In genomic region chr19:30665449-30665848, GRCh38 we compare ENCODE assay signal across 19 cellular contexts.
"Had no signal": no experiment of that assay in that cellular context is flagged by ENCODE, and none has a peak within 500 bp of the region (broad histone marks: within the 10 kb centered on the region; RNA-seq: fewer than 3 reads in every experiment).

No MANE protein-coding gene starts in this region.

- H3K4me1 Mint-ChIP-seq: activated CD4-positive, alpha-beta memory T cell treated with anti-CD3 and anti-CD28 coated beads, Interleukin-2, amount 10 ng/mL, durations not matched to agents 7 days and 5 days; activated CD4-positive, alpha-beta T cell treated with anti-CD3 and anti-CD28 coated beads for 36 hours; activated T-helper 17 cell treated with anti-CD3 and anti-CD28 coated beads, Interleukin-2, amount 50 U/mL, for 72 hours had no signal

- H3K4me3 Mint-ChIP-seq: activated CD4-positive, alpha-beta memory T cell treated with anti-CD3 and anti-CD28 coated beads, Interleukin-2, amount 10 ng/mL, durations not matched to agents 7 days and 5 days; activated CD4-positive, alpha-beta T cell treated with anti-CD3 and anti-CD28 coated beads for 36 hours; activated naive CD4-positive, alpha-beta T cell treated with anti-CD3 and anti-CD28 coated beads for 36 hours; activated naive CD8-positive, alpha-beta T cell; activated T-helper 17 cell treated with anti-CD3 and anti-CD28 coated beads, Interleukin-2, amount 50 U/mL, for 72 hours; T-helper 17 cell had no signal

- H3K36me3 ChIP-seq: brain microvascular endothelial cell had no signal

- H3K9me3 Mint-ChIP-seq: activated CD4-positive, alpha-beta memory T cell treated with anti-CD3 and anti-CD28 coated beads, Interleukin-2, amount 10 ng/mL, durations not matched to agents 7 days and 5 days; activated naive CD4-positive, alpha-beta T cell treated with anti-CD3 and anti-CD28 coated beads for 36 hours; activated T-helper 17 cell treated with anti-CD3 and anti-CD28 coated beads, Interleukin-2, amount 50 U/mL, for 72 hours had no signal

- H3K27me3 ChIP-seq: brain microvascular endothelial cell had no signal

- H3K27ac Mint-ChIP-seq: activated CD4-positive, alpha-beta memory T cell treated with anti-CD3 and anti-CD28 coated beads, Interleukin-2, amount 10 ng/mL, durations not matched to agents 7 days and 5 days; activated CD4-positive, alpha-beta T cell treated with anti-CD3 and anti-CD28 coated beads for 36 hours; activated naive CD4-positive, alpha-beta T cell treated with anti-CD3 and anti-CD28 coated beads for 36 hours; activated naive CD8-positive, alpha-beta T cell; activated T-helper 17 cell treated with anti-CD3 and anti-CD28 coated beads, Interleukin-2, amount 50 U/mL, for 72 hours; T-helper 17 cell had no signal

- H3K36me3 Mint-ChIP-seq: activated naive CD8-positive, alpha-beta T cell had no signal

- ATAC-seq: activated CD4-positive, alpha-beta T cell treated with anti-CD3 and anti-CD28 coated beads for 36 hours; activated T-helper 17 cell treated with anti-CD3 and anti-CD28 coated beads, Interleukin-2, amount 50 U/mL, for 72 hours; T-helper 17 cell had no signal

- H3K27ac ChIP-seq: brain microvascular endothelial cell had no signal

- FAIRE-seq: astrocyte, TTC549 had no signal

- DNase-seq: activated CD4-positive, alpha-beta memory T cell treated with anti-CD3 and anti-CD28 coated beads, Interleukin-2, amount 10 ng/mL, durations not matched to agents 7 days and 5 days; activated CD4-positive, alpha-beta T cell treated with anti-CD3 and anti-CD28 coated beads for 36 hours; activated CD4-positive, alpha-beta T cell treated with anti-CD3 and anti-CD28 coated beads, Interleukin-2, amount 50 U/mL, for 1 hour; activated gamma-delta T cell; activated naive CD4-positive, alpha-beta T cell treated with anti-CD3 and anti-CD28 coated beads for 36 hours; activated T-cell treated with anti-CD3 and anti-CD28 coated beads for 4 hours; activated T-cell treated with anti-CD3 and anti-CD28 coated beads, Interleukin-2, amount 50 U/mL, for 48 hours; NCI-H1048; NCI-H146; NCI-H187 treated with DMSO at 0.1 percent for 48 hours; NCI-H2081 treated with DMSO at 0.1 percent for 48 hours; NCI-H524; SIG-M5; T-helper 17 cell had no signal
